In the genomic region with DNA sequence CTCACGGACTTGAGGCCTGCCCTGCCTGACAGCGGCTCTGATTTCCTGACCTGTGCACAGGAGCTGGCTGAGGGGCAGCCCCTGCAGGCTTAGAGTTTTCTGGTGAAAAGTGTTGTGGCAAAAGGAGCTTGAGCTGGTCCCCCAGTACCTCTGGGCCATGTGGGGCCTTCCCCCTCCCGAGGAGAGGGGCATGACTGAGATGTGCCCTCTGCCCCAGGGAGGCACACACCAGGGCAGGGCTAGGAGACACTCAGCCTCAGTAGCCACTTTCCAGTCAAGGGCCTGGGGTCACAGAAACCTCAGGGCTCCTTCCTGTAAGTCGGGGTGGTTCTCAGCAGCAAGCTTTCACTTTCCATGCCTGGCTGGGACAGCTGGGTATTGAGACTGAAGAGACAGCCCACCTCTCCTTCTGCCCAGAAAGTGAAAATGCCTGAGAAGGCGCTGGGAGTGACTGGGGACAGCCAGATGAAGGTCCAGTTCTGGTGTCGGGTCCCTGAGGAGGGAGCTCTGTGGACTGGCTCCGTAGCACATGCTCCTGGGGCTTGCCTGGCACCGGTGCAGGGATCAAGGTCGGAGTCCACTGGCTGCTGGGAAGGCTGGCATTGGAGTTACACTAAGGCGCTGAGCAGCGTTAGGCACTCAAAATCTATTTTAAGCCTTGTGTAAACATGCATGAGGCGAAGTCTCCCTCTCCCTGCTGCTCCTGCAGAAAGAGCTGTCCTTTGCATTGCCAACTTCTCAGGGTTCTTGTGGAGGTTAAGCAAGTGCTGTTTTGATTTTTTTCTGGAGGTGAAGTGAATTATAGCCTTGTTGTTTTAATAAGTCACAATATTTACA, we compare ENCODE assay signal across 1 cellular context.
TF ChIP-seq lines count a peak whose summit lies in the region.

No MANE protein-coding gene starts in this region.

TF ChIP-seq in HCT116, 20 proteins besides CTCF, POLR2A, EP300 and RAD21 (continued from another document):
- TF ChIP-seq, protein P1, sequence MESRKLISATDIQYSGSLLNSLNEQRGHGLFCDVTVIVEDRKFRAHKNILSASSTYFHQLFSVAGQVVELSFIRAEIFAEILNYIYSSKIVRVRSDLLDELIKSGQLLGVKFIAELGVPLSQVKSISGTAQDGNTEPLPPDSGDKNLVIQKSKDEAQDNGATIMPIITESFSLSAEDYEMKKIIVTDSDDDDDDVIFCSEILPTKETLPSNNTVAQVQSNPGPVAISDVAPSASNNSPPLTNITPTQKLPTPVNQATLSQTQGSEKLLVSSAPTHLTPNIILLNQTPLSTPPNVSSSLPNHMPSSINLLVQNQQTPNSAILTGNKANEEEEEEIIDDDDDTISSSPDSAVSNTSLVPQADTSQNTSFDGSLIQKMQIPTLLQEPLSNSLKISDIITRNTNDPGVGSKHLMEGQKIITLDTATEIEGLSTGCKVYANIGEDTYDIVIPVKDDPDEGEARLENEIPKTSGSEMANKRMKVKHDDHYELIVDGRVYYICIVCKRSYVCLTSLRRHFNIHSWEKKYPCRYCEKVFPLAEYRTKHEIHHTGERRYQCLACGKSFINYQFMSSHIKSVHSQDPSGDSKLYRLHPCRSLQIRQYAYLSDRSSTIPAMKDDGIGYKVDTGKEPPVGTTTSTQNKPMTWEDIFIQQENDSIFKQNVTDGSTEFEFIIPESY (IDR thresholded peaks at IDR 0.05; ENCODE audit: extremely low read depth, insufficient replicate concordance, low read length), result no peak
- TF ChIP-seq, protein P2, sequence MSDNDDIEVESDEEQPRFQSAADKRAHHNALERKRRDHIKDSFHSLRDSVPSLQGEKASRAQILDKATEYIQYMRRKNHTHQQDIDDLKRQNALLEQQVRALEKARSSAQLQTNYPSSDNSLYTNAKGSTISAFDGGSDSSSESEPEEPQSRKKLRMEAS (IDR thresholded peaks at IDR 0.05), result no peak
- TF ChIP-seq SRF (IDR thresholded peaks at IDR 0.05; ENCODE audit: low read depth) (no peak), ELF1 (IDR thresholded peaks at IDR 0.05; ENCODE audit: borderline replicate concordance, low read depth) (no peak), ZNF274 (IDR thresholded peaks at IDR 0.05; ENCODE audit: low read depth, low read length) (no peak)
TF ChIP-seq in HCT116: peak in this region for 0.
